7 cellular contexts compared by ENCODE assay signal in genomic region chr5:118121258-118121657, GRCh38.
"Had no signal": no experiment of that assay in that cellular context is flagged by ENCODE, and none has a peak within 500 bp of the region (broad histone marks: within the 10 kb centered on the region; RNA-seq: fewer than 3 reads in every experiment).

No MANE protein-coding gene starts in this region.

- H3K4me3 ChIP-seq: K562 had no signal

- DNase-seq: IMR-90, KBM-7, KG1 had no signal

- FAIRE-seq: HepG2, HTR-8/SVneo, K562 had no signal

- ATAC-seq: HepG2, K562 had no signal

- H3K27ac ChIP-seq: HL-60 had no signal
